Comparison of ENCODE assay signal across 1 cellular context in genomic region chr1:166730299-166730888, GRCh38.
TF ChIP-seq lines count a peak whose summit lies in the region.

No MANE protein-coding gene starts in this region.

TF ChIP-seq in K562, 482 proteins besides CTCF, POLR2A, EP300 and RAD21 (continued from another document and continues in another):
- TF ChIP-seq ATF2 (CRISPR knock-in tag; IDR thresholded peaks at IDR 0.05) (no peak), ATF7 (IDR thresholded peaks at IDR 0.05) (peak; percentile 83), HNRNPL (IDR thresholded peaks at IDR 0.05; ENCODE audit: low read depth, low read length) (no peak), RUNX1 (IDR thresholded peaks at IDR 0.05; ENCODE audit: low read depth) (0 out of 2 replicates have a peak, but pooled peaks have one; percentile 55), RBM14 (IDR thresholded peaks at IDR 0.05; ENCODE audit: borderline replicate concordance, insufficient read depth, low read depth, low read length) (no peak), RBM22 (IDR thresholded peaks at IDR 0.05; ENCODE audit: low read depth, low read length, poor library complexity, severe bottlenecking) (no peak), UBTF (IDR thresholded peaks at IDR 0.05; ENCODE audit: borderline replicate concordance in 1 of 2, low read depth in 2 of 2, low read length in 2 of 2) (peak; percentile 40 to 74; a peak in 2 of 4 replicates), NEUROD1 (IDR thresholded peaks at IDR 0.05; ENCODE audit: borderline replicate concordance, low read depth, low read length, partially characterized antibody) (peak; percentile 59), ZNF12 (CRISPR knock-in tag; IDR thresholded peaks at IDR 0.05) (0 out of 2 replicates have a peak, but pooled peaks have one; percentile 30), NFIC (IDR thresholded peaks at IDR 0.05) (peak; percentile 48), CREB3 (tag; conservative IDR thresholded peaks at IDR 0.05; ENCODE audit: low read depth) (no peak), TRIM28 (IDR thresholded peaks at IDR 0.05) (0 out of 2 replicates have a peak, but pooled peaks have one; percentile 56), TRIM24 (IDR thresholded peaks at IDR 0.05) (peak in 1 of 2 experiments; percentile 11; a peak in 1 of 4 replicates), ZC3H4 (CRISPR knock-in tag; IDR thresholded peaks at IDR 0.05; ENCODE audit: borderline replicate concordance) (no peak), ZBTB11 (CRISPR knock-in tag; IDR thresholded peaks at IDR 0.05) (no peak), KDM4B (IDR thresholded peaks at IDR 0.05; ENCODE audit: borderline replicate concordance in 2 of 2, low read depth in 1 of 2) (peak in 1 of 2 experiments; percentile 54; a peak in 1 of 4 replicates), CTCFL (IDR thresholded peaks at IDR 0.05; ENCODE audit: borderline replicate concordance, insufficient read depth, low read depth, low read length, poor library complexity, severe bottlenecking) (peak; percentile 28), L3MBTL2 (IDR thresholded peaks at IDR 0.05) (peak; percentile 78), PHF20 (IDR thresholded peaks at IDR 0.05; ENCODE audit: partially characterized antibody) (no peak), SMC3 (conservative IDR thresholded peaks at IDR 0.05; ENCODE audit: insufficient read depth, low read depth, low read length) (peak; percentile 62), NUFIP1 (IDR thresholded peaks at IDR 0.05; ENCODE audit: partially characterized antibody) (peak; percentile 60), ATF3 (IDR thresholded peaks at IDR 0.05) (peak; percentile 98), ATF3 (CRISPR knock-in tag; conservative IDR thresholded peaks at IDR 0.05) (peak; percentile 99), TEAD4 (IDR thresholded peaks at IDR 0.05; ENCODE audit: low read length) (peak; percentile 42), TEAD4 (CRISPR knock-in tag; IDR thresholded peaks at IDR 0.05; ENCODE audit: borderline replicate concordance) (no peak), CBX3 (IDR thresholded peaks at IDR 0.05; ENCODE audit: borderline replicate concordance in 1 of 2, low read length in 2 of 2) (peak in 1 of 2 experiments; percentile 49; a peak in 1 of 3 replicates), JUN (IDR thresholded peaks at IDR 0.05; ENCODE audit: borderline replicate concordance, low read depth, low read length) (peak; percentile 95), JUN (CRISPR knock-in tag; IDR thresholded peaks at IDR 0.05; ENCODE audit: borderline replicate concordance) (0 out of 2 replicates have a peak, but pooled peaks have one; percentile 63), ARID2 (IDR thresholded peaks at IDR 0.05) (peak; percentile 82; the same call in 1 of the 2 replicates), MTA1 (IDR thresholded peaks at IDR 0.05; ENCODE audit: borderline replicate concordance) (0 out of 2 replicates have a peak, but pooled peaks have one; percentile 16), ZFP91 (CRISPR knock-in tag; IDR thresholded peaks at IDR 0.05) (0 out of 2 replicates have a peak, but pooled peaks have one; percentile 32), ZNF592 (IDR thresholded peaks at IDR 0.05) (peak; percentile 85), SMAD1 (IDR thresholded peaks at IDR 0.05; ENCODE audit: low read depth, low read length, partially characterized antibody) (no peak), ZFP36 (IDR thresholded peaks at IDR 0.05; ENCODE audit: low read depth, low read length, partially characterized antibody) (peak; percentile 11), ZNF3 (CRISPR knock-in tag; IDR thresholded peaks at IDR 0.05) (no peak), TFAP4 (CRISPR knock-in tag; IDR thresholded peaks at IDR 0.05; ENCODE audit: borderline replicate concordance) (peak; percentile 77), CBFB (CRISPR knock-in tag; IDR thresholded peaks at IDR 0.05) (peak; percentile 80), MLLT1 (IDR thresholded peaks at IDR 0.05) (peak; percentile 18 to 63; a peak in 1 of 4 replicates)
